1 cellular context compared by ENCODE assay signal in genomic region chr1:121586369-121587229, GRCh38.
TF ChIP-seq lines count a peak whose summit lies in the region.

No MANE protein-coding gene starts in this region.

TF ChIP-seq in HepG2, 621 proteins besides CTCF, POLR2A, EP300 and RAD21 (continued from another document and continues in another):
- TF ChIP-seq TEAD3 (CRISPR knock-in tag; optimal IDR thresholded peaks at IDR 0.05; ENCODE audit: borderline replicate concordance) (peak; percentile 6), ZNF207 (IDR thresholded peaks at IDR 0.05; ENCODE audit: borderline replicate concordance) (no peak), KLF13 (CRISPR knock-in tag; IDR thresholded peaks at IDR 0.05) (no peak), MBD4 (IDR thresholded peaks at IDR 0.05; ENCODE audit: borderline replicate concordance, low read length) (0 out of 2 replicates have a peak, but pooled peaks have one; percentile 7), AGO1 (IDR thresholded peaks at IDR 0.05; ENCODE audit: low read depth, low read length, poor library complexity, severe bottlenecking) (no peak), PPARG (CRISPR knock-in tag; conservative IDR thresholded peaks at IDR 0.05) (0 out of 2 replicates have a peak, but pooled peaks have one; percentile 45), NRL (CRISPR knock-in tag; IDR thresholded peaks at IDR 0.05; ENCODE audit: borderline replicate concordance) (peak; percentile 69), MAX (IDR thresholded peaks at IDR 0.05) (peak; percentile 64), YEATS2 (CRISPR knock-in tag; IDR thresholded peaks at IDR 0.05; ENCODE audit: borderline replicate concordance) (peak; percentile 18; the same call in 1 of the 2 replicates), GMEB1 (CRISPR knock-in tag; IDR thresholded peaks at IDR 0.05; ENCODE audit: borderline replicate concordance) (peak; percentile 52; the same call in 1 of the 2 replicates), FOXA1 (IDR thresholded peaks at IDR 0.05) (peak; percentile 46; the same call in 1 of the 2 replicates), FOXA1 (CRISPR knock-in tag; IDR thresholded peaks at IDR 0.05) (peak; percentile 89), YEATS4 (CRISPR knock-in tag; IDR thresholded peaks at IDR 0.05; ENCODE audit: borderline replicate concordance) (peak; percentile 52; the same call in 1 of the 2 replicates), TMF1 (CRISPR knock-in tag; IDR thresholded peaks at IDR 0.05; ENCODE audit: low read depth) (0 out of 2 replicates have a peak, but pooled peaks have one; percentile 46), NCOA2 (CRISPR knock-in tag; IDR thresholded peaks at IDR 0.05) (peak; percentile 93), GFI1 (CRISPR knock-in tag; IDR thresholded peaks at IDR 0.05; ENCODE audit: borderline replicate concordance) (peak; percentile 54), RFXAP (CRISPR knock-in tag; IDR thresholded peaks at IDR 0.05; ENCODE audit: borderline replicate concordance) (peak; percentile 58; the same call in 1 of the 2 replicates), SMYD3 (CRISPR knock-in tag; IDR thresholded peaks at IDR 0.05) (peak; percentile 75), RCOR2 (CRISPR knock-in tag; IDR thresholded peaks at IDR 0.05) (peak; percentile 73; the same call in 1 of the 2 replicates), RXRA (CRISPR knock-in tag; IDR thresholded peaks at IDR 0.05) (peak; percentile 84), ZNF350 (CRISPR knock-in tag; IDR thresholded peaks at IDR 0.05; ENCODE audit: borderline replicate concordance, low read depth) (peak; percentile 95), ZNF710 (CRISPR knock-in tag; IDR thresholded peaks at IDR 0.05; ENCODE audit: borderline replicate concordance) (peak; percentile 84), ZFP41 (CRISPR knock-in tag; IDR thresholded peaks at IDR 0.05; ENCODE audit: borderline replicate concordance) (no peak), SP4 (CRISPR knock-in tag; IDR thresholded peaks at IDR 0.05) (peak; percentile 68), ERF (CRISPR knock-in tag; IDR thresholded peaks at IDR 0.05) (peak; percentile 5; the same call in 1 of the 2 replicates), ZNF670 (CRISPR knock-in tag; IDR thresholded peaks at IDR 0.05; ENCODE audit: borderline replicate concordance) (peak; percentile 82; the same call in 1 of the 2 replicates), ZFP1 (CRISPR knock-in tag; IDR thresholded peaks at IDR 0.05) (no peak), PRPF4 (IDR thresholded peaks at IDR 0.05; ENCODE audit: low read depth, low read length, poor library complexity, severe bottlenecking) (no peak), KLF16 (CRISPR knock-in tag; IDR thresholded peaks at IDR 0.05) (peak in 1 of 2 experiments; percentile 65; a peak in 1 of 4 replicates), ZNF790 (CRISPR knock-in tag; IDR thresholded peaks at IDR 0.05; ENCODE audit: borderline replicate concordance) (peak; percentile 74; the same call in 1 of the 2 replicates), ARID2 (CRISPR knock-in tag; IDR thresholded peaks at IDR 0.05; ENCODE audit: borderline replicate concordance) (0 out of 2 replicates have a peak, but pooled peaks have one; percentile 68), HNRNPK (IDR thresholded peaks at IDR 0.05; ENCODE audit: low read depth, low read length, poor library complexity, severe bottlenecking) (no peak), ZNF891 (CRISPR knock-in tag; IDR thresholded peaks at IDR 0.05) (peak; percentile 51; the same call in 1 of the 2 replicates), ZFX (CRISPR knock-in tag; IDR thresholded peaks at IDR 0.05; ENCODE audit: low read depth) (peak; percentile 73), U2AF2 (IDR thresholded peaks at IDR 0.05; ENCODE audit: low read depth, low read length) (no peak), NFAT5 (CRISPR knock-in tag; IDR thresholded peaks at IDR 0.05) (0 out of 2 replicates have a peak, but pooled peaks have one; percentile 33), POLR2AphosphoS5 (IDR thresholded peaks at IDR 0.05; ENCODE audit: low read depth, low read length) (peak; percentile 29; the same call in 1 of the 2 replicates), TP53 (CRISPR knock-in tag; conservative IDR thresholded peaks at IDR 0.05) (0 out of 2 replicates have a peak, but pooled peaks have one; percentile 29), HMGA1 (CRISPR knock-in tag; conservative IDR thresholded peaks at IDR 0.05) (no peak), ZNF281 (CRISPR knock-in tag; IDR thresholded peaks at IDR 0.05; ENCODE audit: borderline replicate concordance) (peak; percentile 99), ZNF556 (CRISPR knock-in tag; IDR thresholded peaks at IDR 0.05; ENCODE audit: borderline replicate concordance) (peak; percentile 20; the same call in 1 of the 2 replicates)
- TF ChIP-seq, protein P1, sequence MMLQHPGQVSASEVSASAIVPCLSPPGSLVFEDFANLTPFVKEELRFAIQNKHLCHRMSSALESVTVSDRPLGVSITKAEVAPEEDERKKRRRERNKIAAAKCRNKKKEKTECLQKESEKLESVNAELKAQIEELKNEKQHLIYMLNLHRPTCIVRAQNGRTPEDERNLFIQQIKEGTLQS (CRISPR knock-in tag; IDR thresholded peaks at IDR 0.05), result no peak
- TF ChIP-seq, protein P2, sequence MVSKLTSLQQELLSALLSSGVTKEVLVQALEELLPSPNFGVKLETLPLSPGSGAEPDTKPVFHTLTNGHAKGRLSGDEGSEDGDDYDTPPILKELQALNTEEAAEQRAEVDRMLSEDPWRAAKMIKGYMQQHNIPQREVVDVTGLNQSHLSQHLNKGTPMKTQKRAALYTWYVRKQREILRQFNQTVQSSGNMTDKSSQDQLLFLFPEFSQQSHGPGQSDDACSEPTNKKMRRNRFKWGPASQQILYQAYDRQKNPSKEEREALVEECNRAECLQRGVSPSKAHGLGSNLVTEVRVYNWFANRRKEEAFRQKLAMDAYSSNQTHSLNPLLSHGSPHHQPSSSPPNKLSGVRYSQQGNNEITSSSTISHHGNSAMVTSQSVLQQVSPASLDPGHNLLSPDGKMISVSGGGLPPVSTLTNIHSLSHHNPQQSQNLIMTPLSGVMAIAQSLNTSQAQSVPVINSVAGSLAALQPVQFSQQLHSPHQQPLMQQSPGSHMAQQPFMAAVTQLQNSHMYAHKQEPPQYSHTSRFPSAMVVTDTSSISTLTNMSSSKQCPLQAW (CRISPR knock-in tag; IDR thresholded peaks at IDR 0.05), result no peak
